ENCODE assay signal across 14 cellular contexts in genomic region chr3:123634149-123635051, GRCh38. TPM values are rescaled to one million over a fixed set of nuclear protein-coding genes. Genes with fewer than 3 reads are reported as not detected.
DNase-seq lines count a peak whose midpoint lies in the region; ATAC-seq and TF ChIP-seq lines count a peak whose summit lies in the region.
"Had no signal": no experiment of that assay in that cellular context is flagged by ENCODE, and none has a peak within 500 bp of the region (broad histone marks: within the 10 kb centered on the region; RNA-seq: fewer than 3 reads in every experiment).

No MANE protein-coding gene starts in this region.

- no peak for ATAC-seq in HG03095 (IDR thresholded peaks at IDR 0.05; ENCODE audit: unreplicated experiment)
- ATAC-seq: T-cell had no signal

- peak overlapping the region; percentile 45 for H3K27ac ChIP-seq in endodermal cell (ENCODE audit: low read depth, low read length)
- H3K27ac ChIP-seq in CD4-positive, alpha-beta memory T cell (ENCODE audit: low read depth, low read length), result no peak overlapping the region

- no peaks in the 10 kb centered on the region for H3K9me3 ChIP-seq in endodermal cell (ENCODE audit: control insufficient read depth, low read length)
- no peaks in the 10 kb centered on the region for H3K9me3 ChIP-seq in CD4-positive, alpha-beta memory T cell (ENCODE audit: control insufficient read depth in 1 of 2, low read length in 2 of 2)

- peaks cover 0 to 3% (median 0%) of the 10 kb centered on the region in 7 donors for H3K9me3 Mint-ChIP-seq in CD14-positive monocyte
- no peaks in the 10 kb centered on the region for H3K9me3 Mint-ChIP-seq in endodermal cell
- H3K9me3 Mint-ChIP-seq in osteocyte (ENCODE audit: unreplicated experiment), result no peaks in the 10 kb centered on the region
- no peaks in the 10 kb centered on the region for H3K9me3 Mint-ChIP-seq in CD4-positive, alpha-beta memory T cell
- H3K9me3 Mint-ChIP-seq: T-cell had no signal

- H3K27me3 Mint-ChIP-seq in CD14-positive monocyte (ENCODE audit: low read depth in 3 of 3) (peaks cover 0 to 1% (median 0%) of the 10 kb centered on the region in 3 donors), endodermal cell (ENCODE audit: insufficient read depth) (no peaks in the 10 kb centered on the region), osteocyte (ENCODE audit: unreplicated experiment) (no peaks in the 10 kb centered on the region)
- no peaks in the 10 kb centered on the region for H3K27me3 Mint-ChIP-seq in CD4-positive, alpha-beta memory T cell
- H3K27me3 Mint-ChIP-seq: T-cell had no signal

- no peaks in the 10 kb centered on the region for H3K27me3 ChIP-seq in endodermal cell (ENCODE audit: control insufficient read depth, insufficient read depth, low read length, poor library complexity, severe bottlenecking)
- no peaks in the 10 kb centered on the region for H3K27me3 ChIP-seq in CD4-positive, alpha-beta memory T cell (ENCODE audit: insufficient read depth, low read length)

- DNase-seq in CD14-positive monocyte (ENCODE audit: low spot score), result no peak
- peak; percentile 36 for DNase-seq in M059J (ENCODE audit: low read depth)
- peak; percentile 57 for DNase-seq in endodermal cell
- no peak for DNase-seq in osteocyte (ENCODE audit: extremely low spot score, unreplicated experiment)
- DNase-seq in activated CD8-positive, alpha-beta memory T cell treated with anti-CD3 and anti-CD28 coated beads for 24 hours, result no peak
- no peak for DNase-seq in CD4-positive, alpha-beta memory T cell
- no peak for DNase-seq in HuH-7.5 (ENCODE audit: low spot score)
- DNase-seq: activated CD4-positive, alpha-beta T cell treated with anti-CD3 and anti-CD28 coated beads, Interleukin-2, amount 50 U/mL, for 1 hour; activated naive CD4-positive, alpha-beta T cell; dermis blood vessel endothelial cell; right cardiac atrium; T-cell had no signal

- no peak overlapping the region for H3K9ac ChIP-seq in endodermal cell (ENCODE audit: extremely low read depth, low read length, poor library complexity, severe bottlenecking)

- intact Hi-C loops in CD14-positive monocyte (cut with micrococcal nuclease), result no loop called here
- intact Hi-C loops in CD4-positive, alpha-beta memory T cell (cut with micrococcal nuclease), result no loop called here

- H3K27ac Mint-ChIP-seq in CD14-positive monocyte, result no peak overlapping the region
- no peak overlapping the region for H3K27ac Mint-ChIP-seq in endodermal cell
- peak overlapping the region; percentile 92 for H3K27ac Mint-ChIP-seq in osteocyte (ENCODE audit: unreplicated experiment)
- H3K27ac Mint-ChIP-seq in CD4-positive, alpha-beta memory T cell, result no peak overlapping the region
- H3K27ac Mint-ChIP-seq: T-cell had no signal

- H3K36me3 ChIP-seq in endodermal cell (ENCODE audit: control insufficient read depth, insufficient read depth, low read length), result no peaks in the 10 kb centered on the region
- no peaks in the 10 kb centered on the region for H3K36me3 ChIP-seq in CD4-positive, alpha-beta memory T cell (ENCODE audit: insufficient read depth, low read length)

- POLR2A ChIA-PET in CD4-positive, alpha-beta memory T cell (lab: Charles Lee; ENCODE audit: partially characterized antibody), result no interaction called here

- H3K4me1 Mint-ChIP-seq in CD14-positive monocyte (peaks cover 13% of the 10 kb centered on the region), endodermal cell (peaks cover 38% of the 10 kb centered on the region), osteocyte (ENCODE audit: unreplicated experiment) (peaks cover 68% of the 10 kb centered on the region)
- H3K4me1 Mint-ChIP-seq in CD4-positive, alpha-beta memory T cell, result no peaks in the 10 kb centered on the region
- H3K4me1 Mint-ChIP-seq: T-cell had no signal

- TF ChIP-seq CTCF in CD14-positive monocyte (IDR thresholded peaks at IDR 0.05) (no peak), endodermal cell (conservative IDR thresholded peaks at IDR 0.05) (no peak), osteocyte (IDR thresholded peaks at IDR 0.05) (no peak)

- peaks cover 0 to 6% of the 10 kb centered on the region in 2 donors for H3K36me3 Mint-ChIP-seq in CD14-positive monocyte
- H3K36me3 Mint-ChIP-seq in endodermal cell (ENCODE audit: low read depth), result no peaks in the 10 kb centered on the region
- no peaks in the 10 kb centered on the region for H3K36me3 Mint-ChIP-seq in osteocyte (ENCODE audit: unreplicated experiment)
- peaks cover 2 to 10% of the 10 kb centered on the region in 2 donors for H3K36me3 Mint-ChIP-seq in CD4-positive, alpha-beta memory T cell

- H3K4me3 Mint-ChIP-seq in CD14-positive monocyte (peak overlapping the region; percentile 54 to 70), endodermal cell (no peak overlapping the region), osteocyte (ENCODE audit: unreplicated experiment) (peak overlapping the region; percentile 17)
- no peak overlapping the region for H3K4me3 Mint-ChIP-seq in CD4-positive, alpha-beta memory T cell
- H3K4me3 Mint-ChIP-seq: T-cell had no signal

- 60 to 87% methylated on average over 3 to 15 of the region's 15 CpGs for WGBS in endodermal cell (ENCODE audit: insufficient coverage in 1 of 2, insufficient read length in 1 of 2), 2 experiments

- H3K4me3 ChIP-seq in endodermal cell (ENCODE audit: low read length), result no peak overlapping the region
- no peak overlapping the region for H3K4me3 ChIP-seq in CD4-positive, alpha-beta memory T cell (ENCODE audit: low read length in 2 of 2)
- H3K4me3 ChIP-seq: lung had no signal

- CTCF ChIA-PET in CD4-positive, alpha-beta memory T cell (lab: Charles Lee; ENCODE audit: partially characterized antibody), result interaction anchor here (1.0 kb wide), 1 partner anchor 8 kb away, joined by 3 read pairs; no protein-coding TSS in a partner anchor

- H3K4me1 ChIP-seq in endodermal cell (ENCODE audit: control insufficient read depth, insufficient read depth, low read length), result peaks cover 8% of the 10 kb centered on the region
- H3K4me1 ChIP-seq in CD4-positive, alpha-beta memory T cell (ENCODE audit: insufficient read depth, low read length), result no peaks in the 10 kb centered on the region

RNA-seq across cellular contexts. Expression of gene HACD2, which starts 49.5 kb away (rescaled TPM):
- polyA plus RNA-seq in CD14-positive monocyte, result 10 to 100 TPM; 15.1 to 17.1 TPM
- 43.4 and 63.9 TPM in 2 replicates for total RNA-seq in M059J (2014; rRNA removed; shearing (Covaris generic))
- total RNA-seq in endodermal cell, result 10 to 100 TPM; 32.5 to 48.7 TPM
- polyA plus RNA-seq in endodermal cell (2013, experiment 1 of 2), result 29.0 TPM
- polyA plus RNA-seq in endodermal cell (2013, experiment 2 of 2), result 29.4 TPM
- 63.8 and 69.4 TPM in 2 replicates for total RNA-seq in osteocyte
- 10 to 100 TPM; 26.0 to 29.5 TPM for total RNA-seq in CD4-positive, alpha-beta memory T cell
- 10 to 100 TPM; 27.0 to 38.0 TPM for polyA plus RNA-seq in CD4-positive, alpha-beta memory T cell

Comparison
In these comparisons a context has a peak if more than half of its experiments do, and no peak if none do; other contexts are left out.
1. DNase-seq: peak in M059J (single experiment) and endodermal cell (single experiment); none in CD14-positive monocyte (single experiment), osteocyte (single experiment), activated CD8-positive, alpha-beta memory T cell treated with anti-CD3 and anti-CD28 coated beads for 24 hours (single experiment), CD4-positive, alpha-beta memory T cell (0 of 5) and HuH-7.5 (single experiment).
2. H3K4me3 Mint-ChIP-seq: peak in CD14-positive monocyte (2 of 2) and osteocyte (single experiment); none in endodermal cell (single experiment) and CD4-positive, alpha-beta memory T cell (0 of 8).